In genomic region chr6:139887275-139887674, GRCh38 we compare ENCODE assay signal across 20 cellular contexts.
"Had no signal": no experiment of that assay in that cellular context is flagged by ENCODE, and none has a peak within 500 bp of the region (broad histone marks: within the 10 kb centered on the region; RNA-seq: fewer than 3 reads in every experiment).

No MANE protein-coding gene starts in this region.

- H3K27ac ChIP-seq: ascending aorta, breast epithelium, esophagus muscularis mucosa, gastroesophageal sphincter, right atrium auricular region, stomach had no signal

- H3K9me3 ChIP-seq: ascending aorta, breast epithelium, esophagus muscularis mucosa, gastroesophageal sphincter, right atrium auricular region, stomach had no signal

- H3K4me3 Mint-ChIP-seq: activated naive CD4-positive, alpha-beta T cell treated with anti-CD3 and anti-CD28 coated beads, Interleukin-2, amount 50 U/mL, for 24 hours; natural killer cell treated with Interleukin-12 subunit alpha and Interleukin-12 subunit beta and Interleukin-15 and Interleukin-18, amount 100 ng/mL, for 72 hours; type B pancreatic cell had no signal

- H3K4me3 ChIP-seq: ascending aorta, breast epithelium, esophagus muscularis mucosa, gastroesophageal sphincter, right atrium auricular region, stomach had no signal

- ATAC-seq: gastroesophageal sphincter; natural killer cell treated with Interleukin-12 subunit alpha and Interleukin-12 subunit beta and Interleukin-15 and Interleukin-18, amount 100 ng/mL, for 72 hours had no signal

- H3K36me3 Mint-ChIP-seq: activated naive CD4-positive, alpha-beta T cell treated with anti-CD3 and anti-CD28 coated beads, Interleukin-2, amount 50 U/mL, for 24 hours; natural killer cell treated with Interleukin-12 subunit alpha and Interleukin-12 subunit beta and Interleukin-15 and Interleukin-18, amount 100 ng/mL, for 72 hours; type B pancreatic cell had no signal

- H3K27ac Mint-ChIP-seq: activated naive CD4-positive, alpha-beta T cell treated with anti-CD3 and anti-CD28 coated beads, Interleukin-2, amount 50 U/mL, for 24 hours; natural killer cell treated with Interleukin-12 subunit alpha and Interleukin-12 subunit beta and Interleukin-15 and Interleukin-18, amount 100 ng/mL, for 72 hours; progenitor cell of endocrine pancreas; type B pancreatic cell had no signal

- H3K9me3 Mint-ChIP-seq: activated naive CD4-positive, alpha-beta T cell treated with anti-CD3 and anti-CD28 coated beads, Interleukin-2, amount 50 U/mL, for 24 hours; natural killer cell treated with Interleukin-12 subunit alpha and Interleukin-12 subunit beta and Interleukin-15 and Interleukin-18, amount 100 ng/mL, for 72 hours; type B pancreatic cell had no signal

- H3K27me3 Mint-ChIP-seq: activated naive CD4-positive, alpha-beta T cell treated with anti-CD3 and anti-CD28 coated beads, Interleukin-2, amount 50 U/mL, for 24 hours; progenitor cell of endocrine pancreas; type B pancreatic cell had no signal

- H3K4me1 Mint-ChIP-seq: activated naive CD4-positive, alpha-beta T cell treated with anti-CD3 and anti-CD28 coated beads, Interleukin-2, amount 50 U/mL, for 24 hours had no signal

- H3K27me3 ChIP-seq: ascending aorta, breast epithelium, esophagus muscularis mucosa, gastroesophageal sphincter, right atrium auricular region, stomach had no signal

- DNase-seq: activated CD4-positive, alpha-beta T cell treated with anti-CD3 and anti-CD28 coated beads, Interleukin-2, amount 50 U/mL, for 4 hours; activated gamma-delta T cell; cerebellar nuclear complex; cortex of kidney; effector CD4-positive, alpha-beta T cell; mesenchymal stem cell; stimulated activated CD4-positive, alpha-beta T cell treated with anti-CD3 and anti-CD28 coated beads, Interleukin-15, amount 100 ng/mL, for 24 hours; stimulated activated CD4-positive, alpha-beta T cell treated with anti-CD3 and anti-CD28 coated beads, Interleukin-2, amount 100 ng/mL, for 48 hours; stomach; T-helper 2 cell; WERI-Rb-1 had no signal

- H3K36me3 ChIP-seq: ascending aorta, breast epithelium, esophagus muscularis mucosa, gastroesophageal sphincter, right atrium auricular region, stomach, WERI-Rb-1 had no signal

- H3K4me1 ChIP-seq: breast epithelium had no signal
